1 cellular context compared by ENCODE assay signal in the genomic region with DNA sequence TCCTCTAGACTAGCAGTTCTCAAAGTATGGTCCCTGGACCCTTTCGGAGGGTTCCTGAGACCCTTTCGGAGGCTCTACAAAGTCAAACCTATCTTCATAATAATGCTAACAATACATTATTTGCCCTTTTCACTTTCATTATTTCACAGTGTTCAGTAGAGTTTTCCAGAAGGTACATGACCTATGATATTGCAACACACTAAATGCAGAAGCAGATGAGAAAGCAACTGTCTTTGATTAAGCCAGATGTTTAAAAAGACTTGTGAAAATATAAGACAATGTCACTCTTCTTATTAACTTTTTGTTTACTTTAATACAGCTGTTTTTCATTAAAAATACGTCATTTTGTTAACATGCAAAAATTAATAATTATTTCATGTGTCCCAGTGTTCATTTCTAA.
TF ChIP-seq lines count a peak whose summit lies in the region.

No MANE protein-coding gene starts in this region.

TF ChIP-seq in HepG2, 621 proteins besides CTCF, POLR2A, EP300 and RAD21:
- TF ChIP-seq JARID2 (CRISPR knock-in tag; IDR thresholded peaks at IDR 0.05; ENCODE audit: insufficient replicate concordance), result no peak
- no peak for TF ChIP-seq ZNF234 (CRISPR knock-in tag; conservative IDR thresholded peaks at IDR 0.05)
- TF ChIP-seq CEBPB (IDR thresholded peaks at IDR 0.05; ENCODE audit: borderline replicate concordance, low read depth, low read length), result peak; percentile 53
- TF ChIP-seq, protein P1, sequence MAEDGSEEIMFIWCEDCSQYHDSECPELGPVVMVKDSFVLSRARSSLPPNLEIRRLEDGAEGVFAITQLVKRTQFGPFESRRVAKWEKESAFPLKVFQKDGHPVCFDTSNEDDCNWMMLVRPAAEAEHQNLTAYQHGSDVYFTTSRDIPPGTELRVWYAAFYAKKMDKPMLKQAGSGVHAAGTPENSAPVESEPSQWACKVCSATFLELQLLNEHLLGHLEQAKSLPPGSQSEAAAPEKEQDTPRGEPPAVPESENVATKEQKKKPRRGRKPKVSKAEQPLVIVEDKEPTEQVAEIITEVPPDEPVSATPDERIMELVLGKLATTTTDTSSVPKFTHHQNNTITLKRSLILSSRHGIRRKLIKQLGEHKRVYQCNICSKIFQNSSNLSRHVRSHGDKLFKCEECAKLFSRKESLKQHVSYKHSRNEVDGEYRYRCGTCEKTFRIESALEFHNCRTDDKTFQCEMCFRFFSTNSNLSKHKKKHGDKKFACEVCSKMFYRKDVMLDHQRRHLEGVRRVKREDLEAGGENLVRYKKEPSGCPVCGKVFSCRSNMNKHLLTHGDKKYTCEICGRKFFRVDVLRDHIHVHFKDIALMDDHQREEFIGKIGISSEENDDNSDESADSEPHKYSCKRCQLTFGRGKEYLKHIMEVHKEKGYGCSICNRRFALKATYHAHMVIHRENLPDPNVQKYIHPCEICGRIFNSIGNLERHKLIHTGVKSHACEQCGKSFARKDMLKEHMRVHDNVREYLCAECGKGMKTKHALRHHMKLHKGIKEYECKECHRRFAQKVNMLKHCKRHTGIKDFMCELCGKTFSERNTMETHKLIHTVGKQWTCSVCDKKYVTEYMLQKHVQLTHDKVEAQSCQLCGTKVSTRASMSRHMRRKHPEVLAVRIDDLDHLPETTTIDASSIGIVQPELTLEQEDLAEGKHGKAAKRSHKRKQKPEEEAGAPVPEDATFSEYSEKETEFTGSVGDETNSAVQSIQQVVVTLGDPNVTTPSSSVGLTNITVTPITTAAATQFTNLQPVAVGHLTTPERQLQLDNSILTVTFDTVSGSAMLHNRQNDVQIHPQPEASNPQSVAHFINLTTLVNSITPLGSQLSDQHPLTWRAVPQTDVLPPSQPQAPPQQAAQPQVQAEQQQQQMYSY (CRISPR knock-in tag; IDR thresholded peaks at IDR 0.05), result no peak
- TF ChIP-seq ZNF770 (CRISPR knock-in tag; IDR thresholded peaks at IDR 0.05), result no peak
